8 cellular contexts compared by ENCODE assay signal in the genomic region with DNA sequence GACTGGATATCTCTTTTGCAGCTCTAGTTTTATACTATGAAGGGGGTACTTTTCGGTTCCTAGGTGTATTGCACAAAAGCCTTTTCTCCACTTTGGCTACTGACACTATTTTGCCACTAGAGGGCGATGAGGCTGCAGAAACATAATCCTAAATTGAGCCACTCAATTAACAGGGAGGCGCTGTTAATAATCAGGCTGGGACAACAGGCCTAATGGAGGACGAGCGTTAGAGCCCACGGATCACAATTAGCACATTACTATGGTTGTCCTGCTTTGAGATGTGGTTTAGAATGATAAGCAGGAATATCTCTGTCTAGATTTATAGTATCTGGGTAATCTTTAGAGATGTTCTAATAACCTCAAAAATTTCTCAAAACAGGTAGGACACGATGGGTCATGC.
DNase-seq lines count a peak whose midpoint lies in the region; ATAC-seq and TF ChIP-seq lines count a peak whose summit lies in the region.

No MANE protein-coding gene starts in this region.

- no peaks in the 10 kb centered on the region for H3K9me3 Mint-ChIP-seq in activated B cell treated with CpG ODN at 0.5 μM for 24 hours

- H3K4me1 ChIP-seq in lung (ENCODE audit: control insufficient read depth in 2 of 2, insufficient read depth in 2 of 2, low read length in 2 of 2), result no peaks in the 10 kb centered on the region

- intact Hi-C loops in activated B cell treated with CpG ODN at 0.5 μM for 24 hours (cut with micrococcal nuclease), result loop anchor here (1.0 to 10.0 kb wide), 7 partner anchors 48 to 712 kb away; a partner anchor contains a TSS

- H3K9me3 ChIP-seq in lung (ENCODE audit: control insufficient read depth in 2 of 2, insufficient read depth in 1 of 2, low read length in 1 of 2), result no peaks in the 10 kb centered on the region

- TF ChIP-seq CTCF in C4-2B (conservative IDR thresholded peaks at IDR 0.05) (peak; percentile 92), activated B cell treated with CpG ODN at 0.5 μM for 24 hours (IDR thresholded peaks at IDR 0.05) (peak; percentile 47), lung (IDR thresholded peaks at IDR 0.05; ENCODE audit: control extremely low read depth, extremely low read depth) (peak; percentile 80)

- POLR2A ChIA-PET in activated B cell treated with CpG ODN at 0.5 μM for 24 hours (lab: Charles Lee), result interaction anchor here (0.6 to 3.5 kb wide), 2 partner anchors 12 to 62 kb away, joined by 3 to 26 read pairs; a partner anchor contains a TSS

- ATAC-seq in GM18909 (IDR thresholded peaks at IDR 0.05; ENCODE audit: poor library complexity, unreplicated experiment) (peak; percentile 68), HG03159 (IDR thresholded peaks at IDR 0.05; ENCODE audit: unreplicated experiment) (peak; percentile 63), activated B cell treated with CpG ODN at 0.5 μM for 24 hours (ENCODE audit: low read depth) (peak; percentile 69), lung (ENCODE audit: insufficient read depth, low FRiP score) (peak; percentile 73)

- H3K27ac ChIP-seq in C4-2B (no peak overlapping the region), lung (ENCODE audit: low read depth in 1 of 2, low read length in 1 of 2) (no peak overlapping the region)

- no peaks in the 10 kb centered on the region for H3K27me3 ChIP-seq in lung (ENCODE audit: control insufficient read depth, insufficient read depth)

- WGBS in lung, 2 donors, result 17 to 21% methylated on average over 7 of the region's 7 CpGs

- CTCF ChIA-PET in activated B cell treated with CpG ODN at 0.5 μM for 24 hours (lab: Charles Lee), result interaction anchor here (0.7 to 4.0 kb wide), 13 partner anchors 45 to 712 kb away, joined by 3 to 26 read pairs (median 3); a partner anchor contains a TSS

- no peak overlapping the region for H3K4me3 ChIP-seq in lung

- H3K4me1 Mint-ChIP-seq in activated B cell treated with CpG ODN at 0.5 μM for 24 hours, result peaks cover 27% of the 10 kb centered on the region

- peak; percentile 70 for DNase-seq in NCI-H2171 treated with DMSO at 0.1 percent for 48 hours (lab: John Stamatoyannopoulos, UW)
- DNase-seq in activated B cell treated with CpG ODN at 0.5 μM for 24 hours, result no peak
- peak; percentile 60 for DNase-seq in dedifferentiated amniotic fluid mesenchymal stem cell (ENCODE audit: extremely low spot score)
- peak; percentile 32 for DNase-seq in lung (ENCODE audit: low spot score)
- DNase-seq in stimulated activated CD8-positive, alpha-beta memory T cell treated with anti-CD3 and anti-CD28 coated beads, Interleukin-7, amount 100 ng/mL, for 4 hours (ENCODE audit: low read depth in 2 of 2), result peak; percentile 13 to 49

- no peaks in the 10 kb centered on the region for H3K27me3 Mint-ChIP-seq in activated B cell treated with CpG ODN at 0.5 μM for 24 hours

- H3K4me3 Mint-ChIP-seq in activated B cell treated with CpG ODN at 0.5 μM for 24 hours, result no peak overlapping the region

- no peak overlapping the region for H3K27ac Mint-ChIP-seq in activated B cell treated with CpG ODN at 0.5 μM for 24 hours

- H3K36me3 Mint-ChIP-seq in activated B cell treated with CpG ODN at 0.5 μM for 24 hours (ENCODE audit: low read depth), result no peaks in the 10 kb centered on the region

- no peaks in the 10 kb centered on the region for H3K36me3 ChIP-seq in lung (ENCODE audit: control insufficient read depth in 2 of 2, insufficient read depth in 2 of 2, low read length in 2 of 2)
